15 cellular contexts compared by ENCODE assay signal in the genomic region with DNA sequence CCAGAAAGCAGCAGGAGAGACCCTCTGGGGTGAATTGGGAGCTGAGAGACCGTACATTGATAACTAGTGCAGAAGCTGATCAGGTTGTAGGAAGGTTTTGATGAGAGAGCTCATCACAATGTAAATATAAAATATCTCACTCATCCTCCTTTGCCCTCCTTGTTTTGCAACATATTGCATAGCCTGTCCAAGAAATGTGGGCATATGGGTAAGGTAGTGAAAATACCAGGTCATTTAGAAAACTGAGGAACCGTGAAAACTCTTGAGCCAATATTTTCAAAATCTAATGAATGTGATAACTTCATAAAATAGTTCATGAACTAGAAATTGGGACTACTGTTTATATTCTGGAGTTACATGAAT. TPM values are rescaled to one million over a fixed set of nuclear protein-coding genes. Genes with fewer than 3 reads are reported as not detected.
DNase-seq lines count a peak whose midpoint lies in the region; ATAC-seq, FAIRE-seq and TF ChIP-seq lines count a peak whose summit lies in the region.
"Had no signal": no experiment of that assay in that cellular context is flagged by ENCODE, and none has a peak within 500 bp of the region (broad histone marks: within the 10 kb centered on the region; RNA-seq: fewer than 3 reads in every experiment).

No MANE protein-coding gene starts in this region.

- no peak overlapping the region for H3K4me3 Mint-ChIP-seq in GM23338
- H3K4me3 Mint-ChIP-seq: activated CD8-positive, alpha-beta memory T cell treated with anti-CD3 and anti-CD28 coated beads, Interleukin-2, amount 10 ng/mL, durations not matched to agents 7 days and 5 days had no signal

- WGBS in pancreas, 2 donors = 21 to 44% methylated on average over 2 of the region's 2 CpGs

- H3K27me3 ChIP-seq in GM23338 (ENCODE audit: insufficient read depth) = no peaks in the 10 kb centered on the region
- H3K27me3 ChIP-seq in keratinocyte (ENCODE audit: control insufficient read depth, extremely low read depth, insufficient read depth, low read length) = no peaks in the 10 kb centered on the region
- H3K27me3 ChIP-seq in pancreas = no peaks in the 10 kb centered on the region

- no peak for DNase-seq in GM23338 (ENCODE audit: low spot score)
- DNase-seq in OCI-M1 (lab: John Stamatoyannopoulos, UW) = peak; percentile 54
- no peak for DNase-seq in keratinocyte (ENCODE audit: low read depth, low spot score)
- no peak for DNase-seq in activated naive CD4-positive, alpha-beta T cell (lab: John Stamatoyannopoulos, UW)
- no peak for DNase-seq in activated CD8-positive, alpha-beta memory T cell treated with anti-CD3 and anti-CD28 coated beads for 24 hours
- DNase-seq in left colon = no peak
- no peak for DNase-seq in pancreas
- DNase-seq: stomach had no signal

- intact Hi-C loops in left colon (cut with DNase I, micrococcal nuclease) (no loop called here), pancreas (cut with DNase I) (no loop called here)

- H3K27me3 Mint-ChIP-seq in GM23338 (ENCODE audit: insufficient read depth, low read depth, poor library complexity) = no peaks in the 10 kb centered on the region

- ATAC-seq in GM18498 (IDR thresholded peaks at IDR 0.05; ENCODE audit: unreplicated experiment) (peak; percentile 3), GM23338 (no peak), left colon (no peak), pancreas (no peak)

- peaks cover 16% of the 10 kb centered on the region; the same call in 2 of the 3 replicates for H3K9me3 Mint-ChIP-seq in GM23338
- H3K9me3 Mint-ChIP-seq: activated naive CD4-positive, alpha-beta T cell treated with anti-CD3 and anti-CD28 coated beads, Interleukin-2, amount 50 U/mL, for 72 hours; CD4-positive, CD25-positive, alpha-beta regulatory T cell had no signal

- H3K4me1 ChIP-seq in GM23338 (ENCODE audit: insufficient read depth) = peaks cover 13% of the 10 kb centered on the region; the same call in 1 of the 2 replicates
- peaks cover 22% of the 10 kb centered on the region for H3K4me1 ChIP-seq in keratinocyte (ENCODE audit: control insufficient read depth, extremely low read depth, insufficient read depth, low read length)
- no peaks in the 10 kb centered on the region for H3K4me1 ChIP-seq in pancreas
- H3K4me1 ChIP-seq: stomach had no signal

- dilution Hi-C loops in keratinocyte (cut with MboI; ENCODE audit: extremely low pct_ligation_motif_present, low sequenced_read_pairs) = no loop called here

- H3K9ac ChIP-seq in keratinocyte (ENCODE audit: control insufficient read depth, extremely low read depth, insufficient read depth, low read length) = no peak overlapping the region

- H3K4me3 ChIP-seq in GM23338 (no peak overlapping the region), keratinocyte (ENCODE audit: control insufficient read depth in 2 of 3, extremely low read depth in 1 of 3, insufficient read depth in 2 of 3, low read depth in 1 of 3, low read length in 3 of 3) (no peak overlapping the region), pancreas (no peak overlapping the region)
- H3K4me3 ChIP-seq: stomach had no signal

- no peaks in the 10 kb centered on the region for H3F3A ChIP-seq in GM23338 (replicated peaks; ENCODE audit: low read depth)

- no peak overlapping the region for H3K27ac ChIP-seq in GM23338 (ENCODE audit: low read depth)
- H3K27ac ChIP-seq in keratinocyte (ENCODE audit: control insufficient read depth, insufficient read depth, low read length) = no peak overlapping the region
- H3K27ac ChIP-seq in pancreas = no peak overlapping the region
- H3K27ac ChIP-seq: stomach had no signal

- no peak overlapping the region for H3K4me2 ChIP-seq in GM23338
- peak overlapping the region; percentile 75 for H3K4me2 ChIP-seq in keratinocyte (ENCODE audit: control insufficient read depth, extremely low read depth, insufficient read depth, low read depth, low read length)

- no peaks in the 10 kb centered on the region for H3K36me3 ChIP-seq in GM23338 (ENCODE audit: insufficient read depth)
- H3K36me3 ChIP-seq in keratinocyte (ENCODE audit: control insufficient read depth in 2 of 2, extremely low read depth in 1 of 2, insufficient read depth in 2 of 2, low read length in 2 of 2) = no peaks in the 10 kb centered on the region
- no peaks in the 10 kb centered on the region for H3K36me3 ChIP-seq in pancreas
- H3K36me3 ChIP-seq: stomach had no signal

- H2AFZ ChIP-seq in GM23338 (no peak overlapping the region), keratinocyte (ENCODE audit: control insufficient read depth, low read length) (no peak overlapping the region)

- no peaks in the 10 kb centered on the region for H3K79me2 ChIP-seq in GM23338 (replicated peaks; ENCODE audit: insufficient read depth)
- H3K79me2 ChIP-seq in keratinocyte (ENCODE audit: control insufficient read depth, insufficient read depth, low read length) = no peaks in the 10 kb centered on the region

- H3K4me1 Mint-ChIP-seq in GM23338 = peaks cover 21% of the 10 kb centered on the region

- TF ChIP-seq CTCF in GM23338 (conservative IDR thresholded peaks at IDR 0.05; ENCODE audit: low read depth in 2 of 2) (no peak), keratinocyte (optimal IDR thresholded peaks at IDR 0.05 in 1 of 3, IDR thresholded peaks at IDR 0.05 in 1 of 3, conservative IDR thresholded peaks at IDR 0.05 in 1 of 3; ENCODE audit: extremely low read depth in 1 of 3, insufficient read depth in 2 of 3, low read length in 3 of 3) (no peak), pancreas (IDR thresholded peaks at IDR 0.05) (no peak)

- FAIRE-seq in keratinocyte (lab: Jason Lieb, UNC) (peak; percentile 49), pancreas (lab: Jason Lieb, UNC) (no peak)
- FAIRE-seq: islet of Langerhans had no signal

- H4K20me1 ChIP-seq in GM23338 (replicated peaks; ENCODE audit: insufficient read depth) (no peaks in the 10 kb centered on the region), keratinocyte (ENCODE audit: control insufficient read depth, extremely low read depth, insufficient read depth, low read length) (no peaks in the 10 kb centered on the region)

- H3K36me3 Mint-ChIP-seq in GM23338 (ENCODE audit: low read depth) = peaks cover 19% of the 10 kb centered on the region; the same call in 2 of the 3 replicates
- H3K36me3 Mint-ChIP-seq: activated naive CD4-positive, alpha-beta T cell treated with anti-CD3 and anti-CD28 coated beads, Interleukin-2, amount 50 U/mL, for 72 hours; CD4-positive, CD25-positive, alpha-beta regulatory T cell had no signal

- H3K9me1 ChIP-seq in keratinocyte (ENCODE audit: control insufficient read depth, extremely low read depth, insufficient read depth, low read length) = no peaks in the 10 kb centered on the region

- H3K9me2 ChIP-seq in GM23338 (ENCODE audit: insufficient read depth) = 0 out of 2 replicates have a peak, but pooled peaks cover 4% of the 10 kb centered on the region

- H3K27ac Mint-ChIP-seq in GM23338 = peak overlapping the region; percentile 4
- H3K27ac Mint-ChIP-seq: activated CD8-positive, alpha-beta memory T cell treated with anti-CD3 and anti-CD28 coated beads, Interleukin-2, amount 10 ng/mL, durations not matched to agents 7 days and 5 days; activated naive CD4-positive, alpha-beta T cell treated with anti-CD3 and anti-CD28 coated beads, Interleukin-2, amount 50 U/mL, for 72 hours had no signal

- no peaks in the 10 kb centered on the region for H3K9me3 ChIP-seq in keratinocyte (ENCODE audit: control insufficient read depth, low read depth, low read length)
- no peaks in the 10 kb centered on the region for H3K9me3 ChIP-seq in pancreas
- H3K9me3 ChIP-seq: stomach had no signal

TF ChIP-seq in GM23338, 12 proteins besides CTCF, POLR2A, EP300 and RAD21 (continues in another document):
- no peak for TF ChIP-seq NANOG (IDR thresholded peaks at IDR 0.05; ENCODE audit: borderline replicate concordance)
- no peak for TF ChIP-seq JUNB (IDR thresholded peaks at IDR 0.05; ENCODE audit: unreplicated experiment)
- TF ChIP-seq, protein P1, sequence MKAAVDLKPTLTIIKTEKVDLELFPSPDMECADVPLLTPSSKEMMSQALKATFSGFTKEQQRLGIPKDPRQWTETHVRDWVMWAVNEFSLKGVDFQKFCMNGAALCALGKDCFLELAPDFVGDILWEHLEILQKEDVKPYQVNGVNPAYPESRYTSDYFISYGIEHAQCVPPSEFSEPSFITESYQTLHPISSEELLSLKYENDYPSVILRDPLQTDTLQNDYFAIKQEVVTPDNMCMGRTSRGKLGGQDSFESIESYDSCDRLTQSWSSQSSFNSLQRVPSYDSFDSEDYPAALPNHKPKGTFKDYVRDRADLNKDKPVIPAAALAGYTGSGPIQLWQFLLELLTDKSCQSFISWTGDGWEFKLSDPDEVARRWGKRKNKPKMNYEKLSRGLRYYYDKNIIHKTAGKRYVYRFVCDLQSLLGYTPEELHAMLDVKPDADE (IDR thresholded peaks at IDR 0.05) = no peak

RNA-seq across cellular contexts. Expression of a gene that starts 31.4 kb away (rescaled TPM):
- total RNA-seq in GM23338 (2014; rRNA removed; shearing (Covaris generic)) = 29.6 and 35.0 TPM in 2 replicates
- polyA plus RNA-seq in GM23338 (2016; fragmentation: Nextera tagmentation; extraction: Ambion mirVana) = 11.1 and 13.9 TPM in 2 replicates
- polyA plus RNA-seq in keratinocyte = 1.9 to 5.1 TPM (median 3.0 TPM) in 3 replicates
- 0.90 TPM for polyA plus RNA-seq in keratinocyte (2011; ENCODE audit: low read depth)
- 1.8 and 3.4 TPM in 2 replicates for polyA plus RNA-seq in keratinocyte (2011; cell fraction: cytosol; rRNA removed)
- 3.5 and 4.0 TPM in 2 replicates for polyA plus RNA-seq in keratinocyte (2011; cell fraction: nucleus; rRNA removed)
- polyA plus RNA-seq in keratinocyte (2012; ENCODE audit: low replicate concordance) = 0.56 and 3.9 TPM in 2 replicates
- 1.5 to 6.2 TPM (median 1.6 TPM) in 3 replicates for polyA minus RNA-seq in keratinocyte
- polyA minus RNA-seq in keratinocyte (2011; cell fraction: cytosol; rRNA and poly(A)+ RNA removed) = 2.9 TPM
- 2.2 and 4.3 TPM in 2 replicates for polyA minus RNA-seq in keratinocyte (2011; cell fraction: nucleus; rRNA and poly(A)+ RNA removed)
- total RNA-seq in left colon = 1 to 10 TPM; 2.4 to 3.4 TPM
- 1 to 10 TPM in 1 of 6 donors, under 1 TPM in 5; 0.14 to 1.4 (median 0.34) TPM for total RNA-seq in pancreas
- under 1 TPM; 0.19 to 0.26 TPM for polyA plus RNA-seq in pancreas

RNA-seq across cellular contexts. Expression of a gene that starts 31.5 kb away (rescaled TPM):
- not detected in 2 replicates for total RNA-seq in GM23338 (2014; rRNA removed; shearing (Covaris generic))
- polyA plus RNA-seq in GM23338 (2016; fragmentation: Nextera tagmentation; extraction: Ambion mirVana) (not detected in 2 replicates), keratinocyte (0.30 TPM in 1 of 3 replicates, not detected in the others), pancreas (not detected)
- not detected for polyA plus RNA-seq in keratinocyte (2011; ENCODE audit: low read depth)
- 0.12 TPM in 1 of 2 replicates, not detected in the other for polyA plus RNA-seq in keratinocyte (2011; cell fraction: cytosol; rRNA removed)
- polyA plus RNA-seq in keratinocyte (2011; cell fraction: nucleus; rRNA removed) = not detected in 2 replicates
- polyA plus RNA-seq in keratinocyte (2012; ENCODE audit: low replicate concordance) = not detected in 2 replicates
- polyA minus RNA-seq in keratinocyte = not detected in 3 replicates
- polyA minus RNA-seq in keratinocyte (2011; cell fraction: cytosol; rRNA and poly(A)+ RNA removed) = not detected
- not detected in 2 replicates for polyA minus RNA-seq in keratinocyte (2011; cell fraction: nucleus; rRNA and poly(A)+ RNA removed)
- total RNA-seq in left colon (not detected), pancreas (not detected)
- total RNA-seq: activated naive CD4-positive, alpha-beta T cell treated with anti-CD3 and anti-CD28 coated beads, Interleukin-2, amount 50 U/mL, for 72 hours; CD4-positive, CD25-positive, alpha-beta regulatory T cell; H7; LHCN-M2; stomach had no signal
- polyA plus RNA-seq: stomach had no signal
